9 cellular contexts compared by ENCODE assay signal in the genomic region with DNA sequence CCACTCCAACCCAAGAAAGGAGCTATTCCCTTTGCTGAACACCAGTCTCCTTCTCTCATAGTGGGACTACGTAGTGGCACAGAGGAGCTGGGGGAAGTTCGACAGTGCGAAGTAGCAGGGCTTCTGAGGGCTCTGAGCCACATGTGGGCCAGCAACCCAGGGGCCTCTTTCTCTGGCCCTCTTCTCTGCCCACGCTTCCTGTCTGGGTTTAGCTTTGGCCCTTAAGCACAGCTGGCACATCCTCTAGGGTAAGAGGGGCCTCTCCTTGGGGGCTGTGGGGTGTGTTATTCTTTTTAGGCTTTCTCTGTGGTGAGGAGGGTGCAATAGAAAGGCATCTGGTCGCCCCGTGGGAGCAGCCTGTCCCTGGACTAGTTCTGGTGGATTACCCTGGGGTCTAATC.
DNase-seq lines count a peak whose midpoint lies in the region; ATAC-seq and TF ChIP-seq lines count a peak whose summit lies in the region.
"Had no signal": no experiment of that assay in that cellular context is flagged by ENCODE, and none has a peak within 500 bp of the region (broad histone marks: within the 10 kb centered on the region; RNA-seq: fewer than 3 reads in every experiment).

No MANE protein-coding gene starts in this region.

- no peaks in the 10 kb centered on the region for H3K23me2 ChIP-seq in H9 (ENCODE audit: insufficient read length, low read depth, low read length, poor library complexity, severe bottlenecking)

- DNase-seq in activated CD4-positive, alpha-beta T cell treated with anti-CD3 and anti-CD28 coated beads, Interleukin-2, amount 10 ng/mL, durations not matched to agents 7 days and 5 days = no peak
- no peak for DNase-seq in activated CD4-positive, alpha-beta T cell treated with anti-CD3 and anti-CD28 coated beads for 1 hour
- DNase-seq in KG1 (lab: John Stamatoyannopoulos, UW) (peak; percentile 10), mesenteric fat pad (ENCODE audit: low spot score) (no peak), body of pancreas (no peak), H9 (no peak)
- DNase-seq in stimulated activated effector memory CD8-positive, alpha-beta T cell treated with anti-CD3 and anti-CD28 coated beads, Interleukin-12 subunit alpha, Interleukin-12 subunit beta, amount 100 ng/mL, for 72 hours (ENCODE audit: low spot score in 2 of 2) = peak in 1 of 2 donors; percentile 49
- DNase-seq: left lung had no signal

- no peak overlapping the region for H3K4me3 ChIP-seq in body of pancreas
- H3K4me3 ChIP-seq: left lung had no signal

- H4K20me1 ChIP-seq in H9 (ENCODE audit: control insufficient read depth, insufficient read depth, insufficient read length) = no peaks in the 10 kb centered on the region

- H3K27me3 ChIP-seq in body of pancreas (no peaks in the 10 kb centered on the region), H9 (ENCODE audit: insufficient read depth, low read length) (no peaks in the 10 kb centered on the region)
- H3K27me3 ChIP-seq: left lung had no signal

- H3T11ph ChIP-seq in H9 (ENCODE audit: low read length) = no peak overlapping the region

- H3K9me3 ChIP-seq in body of pancreas (no peaks in the 10 kb centered on the region), H9 (ENCODE audit: control insufficient read depth, low read depth, low read length) (peaks cover 8% of the 10 kb centered on the region)
- H3K9me3 ChIP-seq: left lung had no signal

- no peak overlapping the region for H2BK15ac ChIP-seq in H9 (ENCODE audit: low read depth, low read length)

- no peak overlapping the region for H4K91ac ChIP-seq in H9 (ENCODE audit: insufficient read length, low read depth, low read length)

- H3K79me2 ChIP-seq in H9 (ENCODE audit: insufficient read depth, low read length) = no peaks in the 10 kb centered on the region

- peaks cover 32% of the 10 kb centered on the region for H3K4me1 Mint-ChIP-seq in activated CD4-positive, alpha-beta T cell treated with anti-CD3 and anti-CD28 coated beads, Interleukin-2, amount 10 ng/mL, durations not matched to agents 7 days and 5 days
- peaks cover 32% of the 10 kb centered on the region for H3K4me1 Mint-ChIP-seq in stimulated activated effector memory CD8-positive, alpha-beta T cell treated with anti-CD3 and anti-CD28 coated beads, Interleukin-12 subunit alpha, Interleukin-12 subunit beta, amount 100 ng/mL, for 72 hours
- no peaks in the 10 kb centered on the region for H3K4me1 Mint-ChIP-seq in H9

- H3K23ac ChIP-seq in H9 (ENCODE audit: insufficient read length, low read depth, low read length) = no peak overlapping the region

- H3K27ac ChIP-seq in body of pancreas (no peak overlapping the region), H9 (ENCODE audit: insufficient read length, low read depth, low read length) (no peak overlapping the region)
- H3K27ac ChIP-seq: left lung had no signal

- TF ChIP-seq POLR2A in body of pancreas (IDR thresholded peaks at IDR 0.05) = no peak

- no peak overlapping the region for H3K56ac ChIP-seq in H9 (ENCODE audit: insufficient read length, low read depth, low read length)

- H2BK120ac ChIP-seq in H9 (ENCODE audit: low read depth, low read length, poor library complexity, severe bottlenecking) = no peak overlapping the region

- CTCF ChIA-PET in activated CD4-positive, alpha-beta T cell treated with anti-CD3 and anti-CD28 coated beads, Interleukin-2, amount 10 ng/mL, durations not matched to agents 7 days and 5 days (lab: Charles Lee) = interaction anchor here (0.6 to 1.4 kb wide), 4 partner anchors 9 to 180 kb away, joined by 3 to 6 read pairs (median 4); no protein-coding TSS in a partner anchor

- no peak overlapping the region for H2BK12ac ChIP-seq in H9 (ENCODE audit: insufficient read length, low read depth, low read length)

- no peak overlapping the region for H4K8ac ChIP-seq in H9 (replicated peaks; ENCODE audit: insufficient read length, low read depth, low read length)

- H2BK20ac ChIP-seq in H9 (ENCODE audit: low read depth, low read length, poor library complexity, severe bottlenecking) = no peak overlapping the region

- H3K4me2 ChIP-seq in H9 (ENCODE audit: insufficient read depth, insufficient read length, low read length) = no peak overlapping the region

- H3K79me1 ChIP-seq in H9 (ENCODE audit: insufficient read depth, low read depth, low read length, poor library complexity, severe bottlenecking) = no peaks in the 10 kb centered on the region

- POLR2A ChIA-PET in activated CD4-positive, alpha-beta T cell treated with anti-CD3 and anti-CD28 coated beads, Interleukin-2, amount 10 ng/mL, durations not matched to agents 7 days and 5 days (lab: Charles Lee) = no interaction called here

- H3K9me3 Mint-ChIP-seq in activated CD4-positive, alpha-beta T cell treated with anti-CD3 and anti-CD28 coated beads, Interleukin-2, amount 10 ng/mL, durations not matched to agents 7 days and 5 days = peaks cover 2% of the 10 kb centered on the region
- H3K9me3 Mint-ChIP-seq in stimulated activated effector memory CD8-positive, alpha-beta T cell treated with anti-CD3 and anti-CD28 coated beads, Interleukin-12 subunit alpha, Interleukin-12 subunit beta, amount 100 ng/mL, for 72 hours = no peaks in the 10 kb centered on the region
- peaks cover 60% of the 10 kb centered on the region in 2 experiments for H3K9me3 Mint-ChIP-seq in H9

- H3K27me3 Mint-ChIP-seq in activated CD4-positive, alpha-beta T cell treated with anti-CD3 and anti-CD28 coated beads, Interleukin-2, amount 10 ng/mL, durations not matched to agents 7 days and 5 days = no peaks in the 10 kb centered on the region
- no peaks in the 10 kb centered on the region; the same call in 1 of the 2 replicates for H3K27me3 Mint-ChIP-seq in H9 (ENCODE audit: low read depth)

- TF ChIP-seq CTCF in body of pancreas (IDR thresholded peaks at IDR 0.05) (no peak), H9 (conservative IDR thresholded peaks at IDR 0.05) (no peak)

- peak overlapping the region; percentile 79 for H3K27ac Mint-ChIP-seq in activated CD4-positive, alpha-beta T cell treated with anti-CD3 and anti-CD28 coated beads, Interleukin-2, amount 10 ng/mL, durations not matched to agents 7 days and 5 days
- H3K27ac Mint-ChIP-seq in stimulated activated effector memory CD8-positive, alpha-beta T cell treated with anti-CD3 and anti-CD28 coated beads, Interleukin-12 subunit alpha, Interleukin-12 subunit beta, amount 100 ng/mL, for 72 hours = peak overlapping the region; percentile 86
- no peak overlapping the region for H3K27ac Mint-ChIP-seq in H9

- no peak overlapping the region for H3K4ac ChIP-seq in H9 (ENCODE audit: low read depth, low read length)

- ATAC-seq in GM21737 (IDR thresholded peaks at IDR 0.05; ENCODE audit: unreplicated experiment) (peak; percentile 68), body of pancreas (no peak)
- peak; percentile 80 for ATAC-seq in stimulated activated effector memory CD8-positive, alpha-beta T cell treated with anti-CD3 and anti-CD28 coated beads, Interleukin-12 subunit alpha, Interleukin-12 subunit beta, amount 100 ng/mL, for 72 hours

- H3K4me1 ChIP-seq in body of pancreas (no peaks in the 10 kb centered on the region), H9 (ENCODE audit: insufficient read depth, low read length) (no peaks in the 10 kb centered on the region)

- H3K9ac ChIP-seq in H9 (ENCODE audit: extremely low read depth, insufficient read length, low read length) = no peak overlapping the region

- intact Hi-C loops in body of pancreas (cut with DNase I) = no loop called here

- 82 to 84% methylated on average over 5 to 6 of the region's 6 CpGs for WGBS in body of pancreas, 2 donors
- WGBS in H9 (ENCODE audit: extremely low coverage, insufficient read length, low lambda C conversion rate) = no CpG with 5 or more reads among the region's 6 CpGs

- no peak overlapping the region for H2AFZ ChIP-seq in H9 (ENCODE audit: low read length)

- H3K36me3 Mint-ChIP-seq in activated CD4-positive, alpha-beta T cell treated with anti-CD3 and anti-CD28 coated beads, Interleukin-2, amount 10 ng/mL, durations not matched to agents 7 days and 5 days (ENCODE audit: low read depth) = peaks cover 2% of the 10 kb centered on the region
- H3K36me3 Mint-ChIP-seq in stimulated activated effector memory CD8-positive, alpha-beta T cell treated with anti-CD3 and anti-CD28 coated beads, Interleukin-12 subunit alpha, Interleukin-12 subunit beta, amount 100 ng/mL, for 72 hours = no peaks in the 10 kb centered on the region
- peaks cover 0 to 2% (median 0%) of the 10 kb centered on the region in 3 experiments; a peak in 1 of 7 replicates for H3K36me3 Mint-ChIP-seq in H9 (ENCODE audit: insufficient read depth in 1 of 3, low read depth in 3 of 3)

- no peak overlapping the region for H3K4me3 Mint-ChIP-seq in activated CD4-positive, alpha-beta T cell treated with anti-CD3 and anti-CD28 coated beads, Interleukin-2, amount 10 ng/mL, durations not matched to agents 7 days and 5 days
- peak overlapping the region; percentile 53 for H3K4me3 Mint-ChIP-seq in stimulated activated effector memory CD8-positive, alpha-beta T cell treated with anti-CD3 and anti-CD28 coated beads, Interleukin-12 subunit alpha, Interleukin-12 subunit beta, amount 100 ng/mL, for 72 hours
- H3K4me3 Mint-ChIP-seq in H9 = no peak overlapping the region

- H3K14ac ChIP-seq in H9 (ENCODE audit: insufficient read depth, low read length) = no peak overlapping the region

- H4K5ac ChIP-seq in H9 (ENCODE audit: insufficient read length, low read depth, low read length) = no peak overlapping the region

- no peaks in the 10 kb centered on the region for H3K36me3 ChIP-seq in body of pancreas (replicated peaks in 1 of 2; ENCODE audit: insufficient read depth in 1 of 2, low read depth in 2 of 2)
- H3K36me3 ChIP-seq: left lung had no signal

- H2AK5ac ChIP-seq in H9 (ENCODE audit: insufficient read length, low read length) = no peak overlapping the region

- no peak overlapping the region for H3K18ac ChIP-seq in H9 (ENCODE audit: insufficient read length, low read depth, low read length)

- H2BK5ac ChIP-seq in H9 (ENCODE audit: insufficient read length, low read length) = no peak overlapping the region

Comparison
In these comparisons a context has a peak if more than half of its experiments do, and no peak if none do; other contexts are left out.
1. H3K27ac Mint-ChIP-seq: peak in activated CD4-positive, alpha-beta T cell treated with anti-CD3 and anti-CD28 coated beads, Interleukin-2, amount 10 ng/mL, durations not matched to agents 7 days and 5 days (single experiment) and stimulated activated effector memory CD8-positive, alpha-beta T cell treated with anti-CD3 and anti-CD28 coated beads, Interleukin-12 subunit alpha, Interleukin-12 subunit beta, amount 100 ng/mL, for 72 hours (single experiment); none in H9 (0 of 3).